In the genomic region with DNA sequence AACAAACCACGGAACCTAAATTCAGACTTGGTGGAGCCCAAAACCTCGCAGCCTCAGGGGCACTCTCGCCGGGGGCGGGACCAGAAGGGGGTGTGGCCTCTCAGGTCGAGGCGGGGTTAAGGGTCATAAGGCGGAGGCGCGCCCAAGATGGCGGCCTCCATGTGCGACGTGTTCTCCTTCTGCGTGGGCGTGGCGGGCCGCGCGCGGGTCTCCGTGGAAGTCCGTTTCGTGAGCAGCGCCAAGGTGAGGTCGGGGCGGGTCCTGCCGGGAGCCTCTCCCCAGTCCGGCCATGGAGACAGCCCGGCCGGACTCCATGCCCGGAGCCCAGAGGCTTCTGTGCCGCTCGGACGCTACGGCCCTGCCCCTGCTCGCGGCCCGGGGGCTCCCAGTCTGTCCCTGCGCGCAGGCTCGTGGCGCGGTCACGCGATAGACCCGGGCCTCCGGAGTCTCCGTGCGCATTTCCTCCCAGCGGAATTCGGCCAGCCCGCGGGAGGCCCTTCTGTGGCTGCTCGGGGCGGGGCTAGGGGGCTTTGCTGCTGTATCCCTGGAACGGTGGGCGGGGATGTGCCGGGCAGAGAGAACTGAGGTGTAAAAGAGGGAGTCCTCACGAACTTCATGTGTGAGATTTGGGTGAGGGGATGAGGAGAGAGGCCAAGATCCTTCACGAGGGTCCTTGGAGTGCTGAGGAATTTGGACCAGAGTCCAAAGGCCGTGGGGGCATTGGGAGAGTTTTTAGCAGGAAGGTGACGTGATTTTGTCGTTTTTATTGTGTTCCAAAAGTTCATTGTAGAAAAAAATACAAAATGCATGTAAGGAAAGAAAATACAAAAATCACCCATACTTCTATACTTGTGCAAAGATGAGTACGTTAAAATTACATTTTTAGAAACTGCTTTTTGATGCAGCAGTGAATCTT, we compare ENCODE assay signal across 7 cellular contexts. TPM values are rescaled to one million over a fixed set of nuclear protein-coding genes. Genes with fewer than 3 reads are reported as not detected.
DNase-seq lines count a peak whose midpoint lies in the region; ATAC-seq, FAIRE-seq and TF ChIP-seq lines count a peak whose summit lies in the region.

Gene SMYD5 (plus strand): TSS at position 126 of the 916 bp plus-strand sequence. CDS start 22 bp downstream, at position 148.

- H2AFZ ChIP-seq in astrocyte (ENCODE audit: low read depth, low read length), result peak within 1 kb of the TSS; percentile 81

- H3K27me3 Mint-ChIP-seq in T-helper 2 cell treated with Interferon-gamma antibody and Interleukin-4, amounts not matched to agents 5 μg/mL and 100 μg/mL, for 36 hours (ENCODE audit: low read depth), result peaks cover 4% of the 10 kb centered on the region
- peaks cover 9% of the 10 kb centered on the region for H3K27me3 Mint-ChIP-seq in astrocyte (ENCODE audit: low read depth, unreplicated experiment)

- no peak for TF ChIP-seq CTCF in astrocyte (IDR thresholded peaks at IDR 0.05; ENCODE audit: insufficient read depth, low read depth, low read length)

- H3K9me3 ChIP-seq in astrocyte (ENCODE audit: insufficient read depth, low read depth, low read length), result no peaks in the 10 kb centered on the region

- H3K4me3 Mint-ChIP-seq in T-helper 2 cell treated with Interferon-gamma antibody and Interleukin-4, amounts not matched to agents 5 μg/mL and 100 μg/mL, for 36 hours, result peak within 1 kb of the TSS; percentile 98
- H3K4me3 Mint-ChIP-seq in astrocyte (ENCODE audit: unreplicated experiment), result peak within 1 kb of the TSS; percentile 90

- peaks cover 35% of the 10 kb centered on the region for H3K79me2 ChIP-seq in astrocyte (ENCODE audit: insufficient read depth, low read length)

- H3K27me3 ChIP-seq in astrocyte (ENCODE audit: insufficient read depth, low read length), result peaks cover 5% of the 10 kb centered on the region

- peak; percentile 77 for DNase-seq in NCI-H1694 treated with DMSO at 0.1 percent for 48 hours (lab: John Stamatoyannopoulos, UW)
- peak; percentile 89 for DNase-seq in T-helper 2 cell treated with Interferon-gamma antibody and Interleukin-4, amounts not matched to agents 5 μg/mL and 100 μg/mL, for 36 hours (ENCODE audit: low spot score)
- DNase-seq in astrocyte (ENCODE audit: low read depth), result peak; percentile 62
- DNase-seq in hippocampal formation (lab: John Stamatoyannopoulos, UW), result peak; percentile 66 to 67
- peak; percentile 94 for DNase-seq in sciatic nerve (ENCODE audit: low spot score)

- intact Hi-C loops in sciatic nerve (cut with DNase I), result no loop called here

- no peaks in the 10 kb centered on the region for H3K9me3 Mint-ChIP-seq in T-helper 2 cell treated with Interferon-gamma antibody and Interleukin-4, amounts not matched to agents 5 μg/mL and 100 μg/mL, for 36 hours
- no peaks in the 10 kb centered on the region for H3K9me3 Mint-ChIP-seq in astrocyte (ENCODE audit: unreplicated experiment)

- peak within 1 kb of the TSS; percentile 89 for H3K9ac ChIP-seq in astrocyte (ENCODE audit: low read length)

- H3K27ac ChIP-seq in astrocyte (ENCODE audit: low read depth, low read length), result peak within 1 kb of the TSS; percentile 80

- no peak for FAIRE-seq in astrocyte (lab: Jason Lieb, UNC)

- peak within 1 kb of the TSS; percentile 77 for H3K4me3 ChIP-seq in astrocyte (ENCODE audit: insufficient read depth, low read depth, low read length)

- peaks cover 9% of the 10 kb centered on the region for H4K20me1 ChIP-seq in astrocyte (ENCODE audit: insufficient read depth, low read length)

- H3K27ac Mint-ChIP-seq in T-helper 2 cell treated with Interferon-gamma antibody and Interleukin-4, amounts not matched to agents 5 μg/mL and 100 μg/mL, for 36 hours, result peak within 1 kb of the TSS; percentile 83
- peak within 1 kb of the TSS; percentile 78 for H3K27ac Mint-ChIP-seq in astrocyte (ENCODE audit: unreplicated experiment)

- peaks cover 3% of the 10 kb centered on the region for H3K4me1 ChIP-seq in astrocyte (ENCODE audit: insufficient read depth, low read length)

- H3K36me3 Mint-ChIP-seq in T-helper 2 cell treated with Interferon-gamma antibody and Interleukin-4, amounts not matched to agents 5 μg/mL and 100 μg/mL, for 36 hours (ENCODE audit: low read depth), result peaks cover 1% of the 10 kb centered on the region
- H3K36me3 Mint-ChIP-seq in astrocyte (ENCODE audit: low read depth, unreplicated experiment), result no peaks in the 10 kb centered on the region

- peak within 1 kb of the TSS; percentile 93 for H3K4me2 ChIP-seq in astrocyte (ENCODE audit: low read length)

- ATAC-seq in GM18499 (IDR thresholded peaks at IDR 0.05; ENCODE audit: insufficient read depth, unreplicated experiment) (peak; percentile 76), HG02870 (IDR thresholded peaks at IDR 0.05; ENCODE audit: unreplicated experiment) (peak; percentile 92), sciatic nerve (peak; percentile 97)

- H3K4me1 Mint-ChIP-seq in T-helper 2 cell treated with Interferon-gamma antibody and Interleukin-4, amounts not matched to agents 5 μg/mL and 100 μg/mL, for 36 hours (ENCODE audit: low read depth), result peaks cover 25% of the 10 kb centered on the region
- peaks cover 8% of the 10 kb centered on the region for H3K4me1 Mint-ChIP-seq in astrocyte (ENCODE audit: low read depth, unreplicated experiment)

- H3K36me3 ChIP-seq in astrocyte (ENCODE audit: insufficient read depth, low read length), result no peaks in the 10 kb centered on the region

RNA-seq across cellular contexts. Expression of gene SMYD5, which starts in this region (rescaled TPM):
- total RNA-seq in astrocyte (12.8 and 14.5 TPM in 2 replicates), sciatic nerve (22.7 TPM)

Comparison
In these comparisons a context has a peak if more than half of its experiments do, and no peak if none do; other contexts are left out.
1. Peak in every context shown above with its lines: DNase-seq, ATAC-seq, H3K4me3 ChIP-seq and H3K27ac ChIP-seq.